Comparison of ENCODE assay signal across 1 cellular context in the genomic region with DNA sequence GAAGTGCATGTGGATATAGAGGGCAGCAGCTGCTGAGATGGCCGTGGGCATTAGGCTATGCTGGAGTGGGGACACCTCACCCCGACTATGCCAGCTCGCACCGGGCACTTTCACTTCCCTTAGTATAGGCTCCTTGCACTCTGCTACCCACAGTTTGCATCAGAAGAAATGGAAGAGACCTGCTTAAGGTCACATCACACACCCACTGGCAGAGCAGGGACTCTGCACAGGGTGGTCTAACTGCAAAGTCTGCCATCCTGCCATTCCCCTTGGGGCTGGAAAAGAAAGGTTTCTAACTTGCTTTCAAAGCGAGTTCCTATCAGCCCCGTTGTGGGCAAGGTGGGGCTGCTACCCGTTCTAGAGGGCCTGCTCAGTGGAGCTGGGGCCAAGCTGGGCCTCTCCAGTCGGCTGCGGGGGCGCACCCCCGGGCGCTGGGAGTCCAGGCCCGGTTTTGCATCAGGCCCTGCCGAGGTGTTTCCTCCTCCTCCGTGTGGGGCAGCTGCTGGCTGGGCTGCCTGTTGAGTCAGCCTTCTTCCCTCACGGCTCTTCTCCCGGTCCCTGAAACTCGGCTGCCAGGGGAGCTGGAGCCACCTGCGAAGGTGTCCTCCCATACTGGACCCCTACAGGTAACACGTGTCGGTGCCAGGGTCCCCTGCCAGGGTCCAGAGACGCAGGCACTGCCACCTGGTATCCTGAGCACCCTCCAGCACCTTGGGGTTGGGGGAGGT.
A peak's percentile ranks its signal among the peaks of the same experiment; 100 is the strongest.
TF ChIP-seq lines count a peak whose summit lies in the region.

Gene SYTL1, plus strand, starts transcription at position 498 of the 728 bp plus-strand sequence. CDS start 3,313 bp downstream, outside the sequence.

TF ChIP-seq in H1, 55 proteins besides CTCF, POLR2A, EP300 and RAD21:
- TF ChIP-seq EGR1 (IDR thresholded peaks at IDR 0.05; ENCODE audit: borderline replicate concordance, low read depth, low read length), result peak; percentile 75; the same call in 1 of the 2 replicates
- TF ChIP-seq NRF1 (IDR thresholded peaks at IDR 0.05; ENCODE audit: low read depth, low read length), result no peak
- no peak for TF ChIP-seq RXRA (IDR thresholded peaks at IDR 0.05; ENCODE audit: insufficient read depth, low read depth, low read length)
- TF ChIP-seq, protein P1, sequence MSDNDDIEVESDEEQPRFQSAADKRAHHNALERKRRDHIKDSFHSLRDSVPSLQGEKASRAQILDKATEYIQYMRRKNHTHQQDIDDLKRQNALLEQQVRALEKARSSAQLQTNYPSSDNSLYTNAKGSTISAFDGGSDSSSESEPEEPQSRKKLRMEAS (IDR thresholded peaks at IDR 0.05), result peak; percentile 34; the same call in 1 of the 2 replicates
- TF ChIP-seq CEBPB (IDR thresholded peaks at IDR 0.05; ENCODE audit: low read depth, low read length), result no peak
- TF ChIP-seq, protein P2, sequence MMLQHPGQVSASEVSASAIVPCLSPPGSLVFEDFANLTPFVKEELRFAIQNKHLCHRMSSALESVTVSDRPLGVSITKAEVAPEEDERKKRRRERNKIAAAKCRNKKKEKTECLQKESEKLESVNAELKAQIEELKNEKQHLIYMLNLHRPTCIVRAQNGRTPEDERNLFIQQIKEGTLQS (IDR thresholded peaks at IDR 0.05; ENCODE audit: insufficient read depth, low read depth, low read length), result no peak
- TF ChIP-seq HDAC2 (IDR thresholded peaks at IDR 0.05; ENCODE audit: borderline replicate concordance in 1 of 2, low read depth in 2 of 2, low read length in 2 of 2), result no peak
- peak; percentile 92 for TF ChIP-seq SP1 (IDR thresholded peaks at IDR 0.05; ENCODE audit: low read depth, low read length)
- TF ChIP-seq SAP30 (IDR thresholded peaks at IDR 0.05; ENCODE audit: insufficient read depth, insufficient replicate concordance, low read length), result no peak
